In the genomic region with DNA sequence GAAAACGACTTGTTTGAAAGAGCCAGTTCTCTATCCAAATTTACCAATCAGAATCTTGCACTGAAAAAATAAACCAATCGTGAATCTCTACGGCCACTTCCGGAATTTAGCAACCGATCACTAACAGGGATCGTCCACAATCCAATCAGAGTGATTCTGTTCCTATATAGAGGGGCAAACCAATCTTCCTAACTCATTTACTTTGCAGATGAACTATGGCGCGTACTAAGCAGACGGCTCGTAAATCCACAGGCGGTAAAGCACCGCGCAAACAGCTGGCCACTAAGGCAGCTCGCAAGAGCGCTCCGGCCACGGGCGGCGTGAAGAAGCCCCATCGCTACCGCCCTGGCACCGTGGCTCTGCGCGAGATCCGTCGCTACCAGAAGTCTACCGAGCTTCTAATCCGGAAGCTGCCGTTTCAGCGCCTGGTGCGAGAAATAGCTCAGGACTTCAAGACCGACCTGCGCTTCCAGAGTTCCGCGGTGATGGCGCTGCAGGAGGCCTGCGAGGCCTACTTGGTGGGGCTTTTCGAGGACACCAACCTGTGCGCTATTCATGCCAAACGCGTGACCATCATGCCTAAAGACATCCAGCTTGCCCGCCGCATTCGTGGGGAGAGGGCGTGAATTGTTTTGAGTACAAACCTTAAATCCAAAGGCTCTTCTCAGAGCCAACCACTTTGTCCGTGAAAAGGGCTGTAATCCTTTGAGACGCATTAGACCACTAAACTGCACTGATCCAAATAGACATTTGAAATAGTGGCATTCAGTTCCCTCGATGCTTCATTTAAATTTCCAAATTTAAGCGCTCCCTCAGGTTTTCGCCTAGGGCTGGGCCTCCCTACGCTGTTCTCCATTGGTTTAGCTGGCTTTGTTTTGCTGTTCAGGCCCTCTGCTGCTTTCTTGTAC, we compare ENCODE assay signal across 8 cellular contexts.
DNase-seq lines count a peak whose midpoint lies in the region; ATAC-seq and TF ChIP-seq lines count a peak whose summit lies in the region.

No MANE protein-coding gene starts in this region.

- CTCF ChIA-PET in A673 (lab: Charles Lee), result no interaction called here
- CTCF ChIA-PET in activated CD4-positive, alpha-beta T cell treated with anti-CD3 and anti-CD28 coated beads for 36 hours (lab: Charles Lee), result no interaction called here

- peaks cover 12% of the 10 kb centered on the region for H3K4me1 Mint-ChIP-seq in endodermal cell
- peaks cover 13% of the 10 kb centered on the region for H3K4me1 Mint-ChIP-seq in activated T-helper 1 cell treated with anti-CD3 and anti-CD28 coated beads, Interleukin-12 subunit alpha, Interleukin-12 subunit beta, Interleukin-2, Interleukin-4 antibody, amounts not matched to agents 30 ng/mL and 10 ng/mL and 1 ng/mL, durations not matched to agents 14 hours and 24 hours and 36 hours (ENCODE audit: low read depth)
- H3K4me1 Mint-ChIP-seq in activated CD4-positive, alpha-beta T cell treated with anti-CD3 and anti-CD28 coated beads for 36 hours, result peaks cover 11% of the 10 kb centered on the region

- WGBS in endodermal cell (ENCODE audit: insufficient coverage in 1 of 2, insufficient read length in 1 of 2), 2 experiments, result 26 to 47% methylated on average over 29 to 51 of the region's 51 CpGs

- no peak overlapping the region for H3K27ac Mint-ChIP-seq in endodermal cell
- H3K27ac Mint-ChIP-seq in activated T-helper 1 cell treated with anti-CD3 and anti-CD28 coated beads, Interleukin-12 subunit alpha, Interleukin-12 subunit beta, Interleukin-2, Interleukin-4 antibody, amounts not matched to agents 30 ng/mL and 10 ng/mL and 1 ng/mL, durations not matched to agents 14 hours and 24 hours and 36 hours, result no peak overlapping the region
- no peak overlapping the region for H3K27ac Mint-ChIP-seq in activated CD4-positive, alpha-beta T cell treated with anti-CD3 and anti-CD28 coated beads for 36 hours

- H3K9me3 Mint-ChIP-seq in endodermal cell, result no peaks in the 10 kb centered on the region
- H3K9me3 Mint-ChIP-seq in activated T-helper 1 cell treated with anti-CD3 and anti-CD28 coated beads, Interleukin-12 subunit alpha, Interleukin-12 subunit beta, Interleukin-2, Interleukin-4 antibody, amounts not matched to agents 30 ng/mL and 10 ng/mL and 1 ng/mL, durations not matched to agents 14 hours and 24 hours and 36 hours, result no peaks in the 10 kb centered on the region
- H3K9me3 Mint-ChIP-seq in activated CD4-positive, alpha-beta T cell treated with anti-CD3 and anti-CD28 coated beads for 36 hours (ENCODE audit: low read depth), result no peaks in the 10 kb centered on the region

- ATAC-seq in GM21367 (IDR thresholded peaks at IDR 0.05; ENCODE audit: unreplicated experiment), result no peak
- no peak for ATAC-seq in GM21381 (IDR thresholded peaks at IDR 0.05; ENCODE audit: unreplicated experiment)
- ATAC-seq in activated CD4-positive, alpha-beta T cell treated with anti-CD3 and anti-CD28 coated beads for 36 hours, result no peak

- H3K4me3 ChIP-seq in A673 (ENCODE audit: low read depth, low read length, poor library complexity, severe bottlenecking) (peak overlapping the region; percentile 57), endodermal cell (ENCODE audit: low read length) (peak overlapping the region; percentile 88)

- TF ChIP-seq CTCF in A673 (conservative IDR thresholded peaks at IDR 0.05; ENCODE audit: low read depth, low read length), result no peak
- TF ChIP-seq CTCF in endodermal cell (conservative IDR thresholded peaks at IDR 0.05), result peak; percentile 54

- peaks cover 8% of the 10 kb centered on the region for H3K36me3 ChIP-seq in A673 (ENCODE audit: insufficient read depth, low read length, poor library complexity, severe bottlenecking)
- H3K36me3 ChIP-seq in endodermal cell (ENCODE audit: control insufficient read depth, insufficient read depth, low read length), result no peaks in the 10 kb centered on the region

- H3K9ac ChIP-seq in endodermal cell (ENCODE audit: extremely low read depth, low read length, poor library complexity, severe bottlenecking), result peak overlapping the region; percentile 99

- H3K4me3 Mint-ChIP-seq in endodermal cell, result no peak overlapping the region
- H3K4me3 Mint-ChIP-seq in activated T-helper 1 cell treated with anti-CD3 and anti-CD28 coated beads, Interleukin-12 subunit alpha, Interleukin-12 subunit beta, Interleukin-2, Interleukin-4 antibody, amounts not matched to agents 30 ng/mL and 10 ng/mL and 1 ng/mL, durations not matched to agents 14 hours and 24 hours and 36 hours, result no peak overlapping the region
- H3K4me3 Mint-ChIP-seq in activated CD4-positive, alpha-beta T cell treated with anti-CD3 and anti-CD28 coated beads for 36 hours, result no peak overlapping the region

- H3K27ac ChIP-seq in A673 (ENCODE audit: low read depth, low read length, poor library complexity, severe bottlenecking) (peak overlapping the region; percentile 98), endodermal cell (ENCODE audit: low read depth, low read length) (peak overlapping the region; percentile 100)

- H3K27me3 Mint-ChIP-seq in endodermal cell (ENCODE audit: insufficient read depth), result no peaks in the 10 kb centered on the region
- H3K27me3 Mint-ChIP-seq in activated T-helper 1 cell treated with anti-CD3 and anti-CD28 coated beads, Interleukin-12 subunit alpha, Interleukin-12 subunit beta, Interleukin-2, Interleukin-4 antibody, amounts not matched to agents 30 ng/mL and 10 ng/mL and 1 ng/mL, durations not matched to agents 14 hours and 24 hours and 36 hours (ENCODE audit: insufficient read depth), result no peaks in the 10 kb centered on the region
- no peaks in the 10 kb centered on the region for H3K27me3 Mint-ChIP-seq in activated CD4-positive, alpha-beta T cell treated with anti-CD3 and anti-CD28 coated beads for 36 hours

- H3K36me3 Mint-ChIP-seq in endodermal cell (ENCODE audit: low read depth), result no peaks in the 10 kb centered on the region
- H3K36me3 Mint-ChIP-seq in activated T-helper 1 cell treated with anti-CD3 and anti-CD28 coated beads, Interleukin-12 subunit alpha, Interleukin-12 subunit beta, Interleukin-2, Interleukin-4 antibody, amounts not matched to agents 30 ng/mL and 10 ng/mL and 1 ng/mL, durations not matched to agents 14 hours and 24 hours and 36 hours (ENCODE audit: low read depth), result no peaks in the 10 kb centered on the region
- no peaks in the 10 kb centered on the region for H3K36me3 Mint-ChIP-seq in activated CD4-positive, alpha-beta T cell treated with anti-CD3 and anti-CD28 coated beads for 36 hours (ENCODE audit: low read depth)

- POLR2A ChIA-PET in A673 (lab: Charles Lee; ENCODE audit: low non-redundant PET), result interaction anchor here (0.7 to 1.0 kb wide), 2 partner anchors 8 to 102 kb away, joined by 3 read pairs; a partner anchor contains a TSS
- POLR2A ChIA-PET in activated CD4-positive, alpha-beta T cell treated with anti-CD3 and anti-CD28 coated beads for 36 hours (lab: Charles Lee), result interaction anchor here (0.7 to 3.6 kb wide), 7 partner anchors 8 to 84 kb away, joined by 3 to 41 read pairs (median 11); a partner anchor contains a TSS

- BruUV-seq in A673 (replicated peaks; lab: Mats Ljungman, UMichigan), result no TSS peak

- no peak for DNase-seq in A673 (ENCODE audit: low spot score)
- DNase-seq in NCI-H128 (lab: John Stamatoyannopoulos, UW; ENCODE audit: unreplicated experiment), result peak; percentile 35
- DNase-seq in endodermal cell, result peak; percentile 87
- DNase-seq in midbrain (lab: John Stamatoyannopoulos, UW), result peak; percentile 46
- no peak for DNase-seq in activated T-helper 1 cell treated with anti-CD3 and anti-CD28 coated beads, Interleukin-12 subunit alpha, Interleukin-12 subunit beta, Interleukin-2, Interleukin-4 antibody, amounts not matched to agents 30 ng/mL and 10 ng/mL and 1 ng/mL, durations not matched to agents 14 hours and 24 hours and 36 hours (ENCODE audit: low spot score)
- DNase-seq in activated CD4-positive, alpha-beta T cell treated with anti-CD3 and anti-CD28 coated beads for 36 hours, result no peak

- no peaks in the 10 kb centered on the region for H3K27me3 ChIP-seq in A673 (replicated peaks; ENCODE audit: insufficient read depth, low read depth, low read length, poor library complexity)
- no peaks in the 10 kb centered on the region for H3K27me3 ChIP-seq in endodermal cell (ENCODE audit: control insufficient read depth, insufficient read depth, low read length, poor library complexity, severe bottlenecking)

- H3K9me3 ChIP-seq in A673 (ENCODE audit: low read depth, low read length, poor library complexity, severe bottlenecking), result no peaks in the 10 kb centered on the region
- no peaks in the 10 kb centered on the region for H3K9me3 ChIP-seq in endodermal cell (ENCODE audit: control insufficient read depth, low read length)

- peaks cover 18% of the 10 kb centered on the region for H3K4me1 ChIP-seq in A673 (ENCODE audit: insufficient read depth, low read length, poor library complexity, severe bottlenecking)
- no peaks in the 10 kb centered on the region for H3K4me1 ChIP-seq in endodermal cell (ENCODE audit: control insufficient read depth, insufficient read depth, low read length)

- intact Hi-C loops in A673 (cut with micrococcal nuclease; ENCODE audit: unreplicated experiment), result no loop called here
- intact Hi-C loops in activated T-helper 1 cell treated with anti-CD3 and anti-CD28 coated beads, Interleukin-12 subunit alpha, Interleukin-12 subunit beta, Interleukin-2, Interleukin-4 antibody, amounts not matched to agents 30 ng/mL and 10 ng/mL and 1 ng/mL, durations not matched to agents 14 hours and 24 hours and 36 hours (cut with micrococcal nuclease), result loop anchor here (1.0 to 2.0 kb wide), 3 partner anchors 9 to 48 kb away; a partner anchor contains a TSS
- intact Hi-C loops in activated CD4-positive, alpha-beta T cell treated with anti-CD3 and anti-CD28 coated beads for 36 hours (cut with DNase I, micrococcal nuclease), result loop anchor here (1.0 to 2.0 kb wide), 2 partner anchors 8 to 60 kb away; a partner anchor contains a TSS

Comparison
In these comparisons a context has a peak if more than half of its experiments do, and no peak if none do; other contexts are left out.
1. DNase-seq: peak in NCI-H128 (single experiment), endodermal cell (single experiment) and midbrain (single experiment); none in A673 (single experiment), activated T-helper 1 cell treated with anti-CD3 and anti-CD28 coated beads, Interleukin-12 subunit alpha, Interleukin-12 subunit beta, Interleukin-2, Interleukin-4 antibody, amounts not matched to agents 30 ng/mL and 10 ng/mL and 1 ng/mL, durations not matched to agents 14 hours and 24 hours and 36 hours (single experiment) and activated CD4-positive, alpha-beta T cell treated with anti-CD3 and anti-CD28 coated beads for 36 hours (single experiment).